ENCODE assay signal across 8 cellular contexts in genomic region chr18:22932885-22933205, GRCh38. TPM values are rescaled to one million over a fixed set of nuclear protein-coding genes. Genes with fewer than 3 reads are reported as not detected.
A peak's percentile ranks its signal among the peaks of the same experiment; 100 is the strongest.
DNase-seq lines count a peak whose midpoint lies in the region; ATAC-seq and TF ChIP-seq lines count a peak whose summit lies in the region.

No MANE protein-coding gene starts in this region.

- peak overlapping the region; percentile 82 for H3K4ac ChIP-seq in IMR-90 (ENCODE audit: low read depth, low read length)

- in situ Hi-C loops in IMR-90 (cut with MboI; ENCODE audit: low sequenced_read_pairs): loop anchor here (5.0 kb wide), 1 partner anchor 49 kb away; no protein-coding TSS in a partner anchor
- in situ Hi-C loops in mammary epithelial cell (cut with MboI; ENCODE audit: low sequenced_read_pairs in 2 of 2): loop anchor here in 1 of 2 donors (25.0 kb wide), 1 partner anchor 96 kb away; no protein-coding TSS in a partner anchor

- H3K27me3 ChIP-seq in IMR-90 (ENCODE audit: control insufficient read depth, insufficient read depth, low read length) (no peaks in the 10 kb centered on the region), mammary epithelial cell (ENCODE audit: insufficient read depth, low read length) (no peaks in the 10 kb centered on the region)

- no peak overlapping the region; the same call in 1 of the 2 replicates for H2AK5ac ChIP-seq in IMR-90 (ENCODE audit: low read depth, low read length)

- H2AK9ac ChIP-seq in IMR-90 (replicated peaks; ENCODE audit: low read depth, low read length, poor library complexity): peak overlapping the region; percentile 73

- H3K23ac ChIP-seq in IMR-90 (ENCODE audit: low read depth, low read length): peak overlapping the region; percentile 96

- 0 out of 3 replicates have a peak overlapping the region, but pooled peaks have one; percentile 6 for H2BK15ac ChIP-seq in IMR-90 (ENCODE audit: low read depth, low read length)

- peak overlapping the region; percentile 99 for H3K4me2 ChIP-seq in IMR-90 (ENCODE audit: low read depth, low read length)
- peak overlapping the region; percentile 84 for H3K4me2 ChIP-seq in mammary epithelial cell (ENCODE audit: insufficient read depth, low read depth, low read length)

- H2AFZ ChIP-seq in IMR-90 (replicated peaks; ENCODE audit: low read length, poor library complexity) (peak overlapping the region; percentile 98), mammary epithelial cell (ENCODE audit: low read depth, low read length) (peak overlapping the region; percentile 67)

- H3K9ac ChIP-seq in ES-I3 (ENCODE audit: low read depth, low read length) (peak overlapping the region; percentile 88), IMR-90 (ENCODE audit: low read depth, low read length) (peak overlapping the region; percentile 86), mammary epithelial cell (ENCODE audit: insufficient read depth, low read length) (peak overlapping the region; percentile 91)

- H4K20me1 ChIP-seq in IMR-90 (ENCODE audit: insufficient read depth, low read length) (no peaks in the 10 kb centered on the region; the same call in 1 of the 2 replicates), mammary epithelial cell (ENCODE audit: insufficient read depth, low read length) (no peaks in the 10 kb centered on the region)

- H2BK120ac ChIP-seq in IMR-90 (ENCODE audit: low read depth, low read length): peak overlapping the region; percentile 76

- H4K91ac ChIP-seq in IMR-90 (ENCODE audit: insufficient read depth, low read depth, low read length): 0 out of 2 replicates have a peak overlapping the region, but pooled peaks have one; percentile 53

- DNase-seq in IMR-90: no peak
- no peak for DNase-seq in mammary epithelial cell
- DNase-seq in RPMI8226: no peak
- no peak for DNase-seq in pons (ENCODE audit: low spot score)
- DNase-seq in NCI-H2029 treated with DMSO at 0.1 percent for 48 hours (lab: John Stamatoyannopoulos, UW): no peak

- H2BK20ac ChIP-seq in IMR-90 (ENCODE audit: low read depth, low read length): peak overlapping the region; percentile 36; the same call in 1 of the 2 replicates

- peaks cover 4 to 18% of the 10 kb centered on the region in 2 experiments for H3K79me1 ChIP-seq in IMR-90 (ENCODE audit: low read depth in 1 of 2, low read length in 2 of 2)

- TF ChIP-seq RAD21 in IMR-90 (IDR thresholded peaks at IDR 0.05; ENCODE audit: low read length): no peak

- H4K5ac ChIP-seq in IMR-90 (ENCODE audit: low read depth, low read length): peak overlapping the region; percentile 87

- H3K14ac ChIP-seq in IMR-90 (replicated peaks; ENCODE audit: low read depth, low read length): peak overlapping the region; percentile 97

- dilution Hi-C loops in IMR-90 (cut with HindIII; ENCODE audit: low sequenced_read_pairs, unreplicated experiment): no loop called here
- dilution Hi-C loops in mammary epithelial cell (cut with HindIII; ENCODE audit: low sequenced_read_pairs): loop anchor here (10.0 kb wide), 1 partner anchor 98 kb away; no protein-coding TSS in a partner anchor

- intact Hi-C loops in IMR-90 (cut with micrococcal nuclease) (loop anchor here (5.0 kb wide), 2 partner anchors 111 to 479 kb away; no protein-coding TSS in a partner anchor), mammary epithelial cell (cut with micrococcal nuclease) (loop anchor here (1.0 to 5.0 kb wide), 3 partner anchors 19 to 120 kb away; no protein-coding TSS in a partner anchor)

- TF ChIP-seq POLR2A in IMR-90 (IDR thresholded peaks at IDR 0.05; ENCODE audit: low read depth, low read length): no peak

- peak overlapping the region; percentile 81 for H2BK5ac ChIP-seq in IMR-90 (ENCODE audit: low read depth, low read length, poor library complexity, severe bottlenecking)

- POLR2A ChIA-PET in IMR-90 (lab: Charles Lee; ENCODE audit: unreplicated experiment): no interaction called here

- peak overlapping the region; percentile 78 for H3K56ac ChIP-seq in IMR-90 (ENCODE audit: extremely low read depth, insufficient read depth, low read length)

- BruUV-seq in IMR-90 (replicated peaks; lab: Mats Ljungman, UMichigan) (no TSS peak), mammary epithelial cell (replicated peaks; lab: Mats Ljungman, UMichigan) (no TSS peak)

- peak overlapping the region; percentile 14 to 93 for H4K8ac ChIP-seq in IMR-90 (ENCODE audit: low read depth in 2 of 2, low read length in 2 of 2)

- H3K4me1 ChIP-seq in ES-I3 (ENCODE audit: insufficient read depth, low read length): peaks cover 8% of the 10 kb centered on the region
- H3K4me1 ChIP-seq in IMR-90 (ENCODE audit: control insufficient read depth, insufficient read depth, low read length): no peaks in the 10 kb centered on the region
- peaks cover 36% of the 10 kb centered on the region for H3K4me1 ChIP-seq in mammary epithelial cell (ENCODE audit: insufficient read depth, low read length)
- peaks cover 3% of the 10 kb centered on the region for H3K4me1 ChIP-seq in mesodermal cell (ENCODE audit: control insufficient read depth, insufficient read depth, low read length, poor library complexity, severe bottlenecking)

- H3K9me1 ChIP-seq in IMR-90 (ENCODE audit: insufficient read depth, low read length): peaks cover 4% of the 10 kb centered on the region; the same call in 1 of the 2 replicates

- peaks cover 89% of the 10 kb centered on the region for H3K79me2 ChIP-seq in mammary epithelial cell (ENCODE audit: insufficient read depth, low read length)

- CTCF ChIA-PET in IMR-90 (lab: Yijun Ruan, JAX): interaction anchor here (0.8 kb wide), 1 partner anchor 17 kb away, joined by 4 read pairs; no protein-coding TSS in a partner anchor
- CTCF ChIA-PET in mammary epithelial cell (lab: Charles Lee; ENCODE audit: low non-redundant PET): no interaction called here

- TF ChIP-seq CTCF in IMR-90 (conservative IDR thresholded peaks at IDR 0.05; ENCODE audit: low read depth, low read length) (no peak), mammary epithelial cell (conservative IDR thresholded peaks at IDR 0.05 in 1 of 2, IDR thresholded peaks at IDR 0.05 in 1 of 2; ENCODE audit: extremely low read depth in 1 of 2, insufficient read depth in 1 of 2, low read depth in 1 of 2, low read length in 2 of 2) (no peak)

- peak overlapping the region; percentile 82 for H3K27ac ChIP-seq in IMR-90 (ENCODE audit: insufficient read depth, low read length)
- H3K27ac ChIP-seq in mammary epithelial cell (ENCODE audit: insufficient read depth, low read depth, low read length): peak overlapping the region; percentile 95
- H3K27ac ChIP-seq in mesodermal cell (ENCODE audit: low read depth, low read length, severe bottlenecking): peak overlapping the region; percentile 93

- H3K9me3 ChIP-seq in ES-I3 (ENCODE audit: control insufficient read depth, insufficient read depth, low read length): no peaks in the 10 kb centered on the region
- H3K9me3 ChIP-seq in IMR-90 (ENCODE audit: control insufficient read depth, insufficient read depth, low read length): no peaks in the 10 kb centered on the region
- H3K9me3 ChIP-seq in mammary epithelial cell (replicated peaks; ENCODE audit: insufficient read depth, low read length): no peaks in the 10 kb centered on the region
- no peaks in the 10 kb centered on the region for H3K9me3 ChIP-seq in mesodermal cell (ENCODE audit: control insufficient read depth, low read length)

- peak overlapping the region; percentile 86 for H3K4me3 ChIP-seq in IMR-90 (ENCODE audit: insufficient read depth, low read depth, low read length)
- H3K4me3 ChIP-seq in mammary epithelial cell (replicated peaks in 1 of 3; ENCODE audit: insufficient read depth in 1 of 3, low read depth in 2 of 3, low read length in 3 of 3): peak overlapping the region; percentile 49 to 77 (median 66)
- peak overlapping the region; percentile 88 for H3K4me3 ChIP-seq in mesodermal cell (ENCODE audit: extremely low read depth, insufficient read depth, low read length, poor library complexity, severe bottlenecking)

- WGBS in IMR-90 (ENCODE audit: extremely low coverage in 2 of 2, insufficient read length in 1 of 2), 2 experiments: 0% methylated on average over 6 of the region's 17 CpGs; no CpG with 5 or more reads in 1 of the 2 experiments
- WGBS in mammary epithelial cell (ENCODE audit: low coverage, missing lambda C conversion rate): 2% methylated on average over 8 of the region's 17 CpGs
- WGBS in mesodermal cell (ENCODE audit: insufficient coverage in 2 of 2), 2 experiments: 0 to 1% methylated on average over 15 of the region's 17 CpGs

- H3K36me3 ChIP-seq in ES-I3 (ENCODE audit: insufficient read depth, low read length) (no peaks in the 10 kb centered on the region), IMR-90 (ENCODE audit: control insufficient read depth, insufficient read depth, low read length) (no peaks in the 10 kb centered on the region), mammary epithelial cell (ENCODE audit: insufficient read depth, low read length) (peaks cover 14% of the 10 kb centered on the region), mesodermal cell (ENCODE audit: control insufficient read depth, insufficient read depth, low read length) (peaks cover 10% of the 10 kb centered on the region)

- peak overlapping the region; percentile 67 for H3K18ac ChIP-seq in IMR-90 (ENCODE audit: low read depth, low read length)

- ATAC-seq in GM21529 (IDR thresholded peaks at IDR 0.05; ENCODE audit: unreplicated experiment): peak; percentile 26
- ATAC-seq in IMR-90 (ENCODE audit: low read depth): peak; percentile 60

TF ChIP-seq in IMR-90, 13 proteins besides CTCF, POLR2A, EP300 and RAD21:
- TF ChIP-seq USF2 (IDR thresholded peaks at IDR 0.05; ENCODE audit: low read depth, low read length): no peak
- TF ChIP-seq CEBPB (IDR thresholded peaks at IDR 0.05; ENCODE audit: low read depth, low read length): no peak
- TF ChIP-seq FOS (IDR thresholded peaks at IDR 0.05; ENCODE audit: low read depth, low read length): no peak

RNA-seq across cellular contexts. Expression of gene RBBP8, which starts 0.3 kb away (rescaled TPM):
- total RNA-seq in IMR-90 (2012; rRNA removed) (21.1 and 25.3 TPM in 2 replicates), mammary epithelial cell (100 to 1,000 TPM; 165 to 692 TPM)
- polyA plus RNA-seq in IMR-90 (2012; rRNA removed) (10.8 and 12.0 TPM in 2 replicates), mammary epithelial cell (91.8 TPM)
- polyA plus RNA-seq in IMR-90 (2012; cell fraction: cytosol; rRNA removed): 1.2 and 1.8 TPM in 2 replicates
- polyA plus RNA-seq in IMR-90 (2012; cell fraction: nucleus; rRNA removed; ENCODE audit: low replicate concordance): 0.40 and 3.8 TPM in 2 replicates
- 59.2 TPM for polyA minus RNA-seq in mammary epithelial cell
- 18.4 TPM for polyA plus RNA-seq in mesodermal cell (2013, experiment 1 of 2)
- polyA plus RNA-seq in mesodermal cell (2013, experiment 2 of 2): 24.8 TPM
